10 cellular contexts compared by ENCODE assay signal in the genomic region with DNA sequence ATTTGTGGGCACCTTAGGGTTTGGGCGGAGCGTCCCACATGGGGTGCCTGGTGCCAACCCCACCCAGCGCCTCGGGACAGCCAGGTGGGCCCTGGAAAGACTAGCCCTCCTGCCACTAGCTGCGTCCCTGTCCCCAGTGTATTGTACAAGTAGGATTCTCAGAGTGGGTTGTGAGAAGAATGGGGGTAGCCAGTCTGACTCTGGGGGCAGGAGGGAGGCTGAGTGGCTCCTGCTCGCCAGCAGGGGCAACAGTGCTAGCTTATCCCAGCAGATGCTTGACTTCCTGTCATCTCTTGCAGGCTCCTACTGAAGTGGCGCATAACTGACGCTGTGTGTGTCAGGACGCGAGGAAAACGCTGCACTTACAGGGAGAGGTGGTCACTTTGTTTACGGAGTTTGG. TPM values are rescaled to one million over a fixed set of nuclear protein-coding genes. Genes with fewer than 3 reads are reported as not detected.
DNase-seq lines count a peak whose midpoint lies in the region; ATAC-seq and TF ChIP-seq lines count a peak whose summit lies in the region.
"Had no signal": no experiment of that assay in that cellular context is flagged by ENCODE, and none has a peak within 500 bp of the region (broad histone marks: within the 10 kb centered on the region; RNA-seq: fewer than 3 reads in every experiment).

No MANE protein-coding gene starts in this region.

- no peak overlapping the region for H3K9ac ChIP-seq in neural progenitor cell

- H3K4me1 Mint-ChIP-seq in chondrocyte (ENCODE audit: low read depth) (no peaks in the 10 kb centered on the region), neural progenitor cell (no peaks in the 10 kb centered on the region)

- H3K4me2 ChIP-seq in DOHH2 (ENCODE audit: low read length) (no peak overlapping the region), neural progenitor cell (no peak overlapping the region)

- H3K27me3 ChIP-seq in DOHH2 (ENCODE audit: control insufficient read depth, low read length), result no peaks in the 10 kb centered on the region
- H3K27me3 ChIP-seq in neural progenitor cell, result no peaks in the 10 kb centered on the region
- H3K27me3 ChIP-seq in effector memory CD4-positive, alpha-beta T cell (replicated peaks; ENCODE audit: control insufficient read depth, insufficient read depth, low read length, poor library complexity, severe bottlenecking), result no peaks in the 10 kb centered on the region

- H3K27ac ChIP-seq in DOHH2 (ENCODE audit: low read depth, low read length) (no peak overlapping the region), neural progenitor cell (no peak overlapping the region)
- H3K27ac ChIP-seq in effector memory CD4-positive, alpha-beta T cell (ENCODE audit: insufficient read depth, low read length, poor library complexity, severe bottlenecking), result no peak overlapping the region

- H2AFZ ChIP-seq in neural progenitor cell (replicated peaks), result no peak overlapping the region

- TF ChIP-seq CTCF in DOHH2 (IDR thresholded peaks at IDR 0.05; ENCODE audit: low read depth, low read length, poor library complexity, severe bottlenecking) (peak; percentile 32), chondrocyte (IDR thresholded peaks at IDR 0.05) (peak; percentile 28), neural progenitor cell (IDR thresholded peaks at IDR 0.05) (peak; percentile 4)

- DNase-seq in Kasumi-1 (lab: John Stamatoyannopoulos, UW) (peak; percentile 60), chondrocyte (ENCODE audit: low spot score) (no peak), neural progenitor cell (ENCODE audit: low spot score) (no peak), SHP77 treated with DMSO at 0.1 percent for 48 hours (lab: John Stamatoyannopoulos, UW) (no peak), putamen (ENCODE audit: low spot score) (no peak)
- no peak for DNase-seq in effector memory CD4-positive, alpha-beta T cell
- DNase-seq: activated T-cell treated with anti-CD3 and anti-CD28 coated beads, Interleukin-2, amount 50 U/mL, for 1 hour; stimulated activated CD4-positive, alpha-beta T cell treated with anti-CD3 and anti-CD28 coated beads, Interleukin-1b, Interleukin-23, amount 100 ng/mL, for 48 hours had no signal

- H3K79me2 ChIP-seq in DOHH2 (ENCODE audit: control insufficient read depth, low read length) (peaks cover 59% of the 10 kb centered on the region), neural progenitor cell (ENCODE audit: low read depth) (peaks cover 20% of the 10 kb centered on the region)

- H3K36me3 Mint-ChIP-seq in chondrocyte (ENCODE audit: low read depth) (peaks cover 54% of the 10 kb centered on the region), neural progenitor cell (peaks cover 45% of the 10 kb centered on the region)

- peaks cover 26% of the 10 kb centered on the region for H3K4me1 ChIP-seq in DOHH2 (ENCODE audit: control insufficient read depth, low read length)
- no peaks in the 10 kb centered on the region for H3K4me1 ChIP-seq in neural progenitor cell
- H3K4me1 ChIP-seq in effector memory CD4-positive, alpha-beta T cell (ENCODE audit: control insufficient read depth, insufficient read depth, low read length, poor library complexity, severe bottlenecking), result no peaks in the 10 kb centered on the region

- H3K27me3 Mint-ChIP-seq in chondrocyte (ENCODE audit: low read depth), result no peaks in the 10 kb centered on the region
- H3K27me3 Mint-ChIP-seq in neural progenitor cell (ENCODE audit: insufficient read depth, low read depth), result peaks cover 8% of the 10 kb centered on the region

- no peaks in the 10 kb centered on the region for H3K9me2 ChIP-seq in DOHH2 (replicated peaks; ENCODE audit: control insufficient read depth, low read length)

- H3K9me3 Mint-ChIP-seq in chondrocyte (ENCODE audit: low read depth) (no peaks in the 10 kb centered on the region), neural progenitor cell (no peaks in the 10 kb centered on the region)

- H3K4me3 ChIP-seq in DOHH2 (ENCODE audit: low read length) (no peak overlapping the region), neural progenitor cell (no peak overlapping the region)
- no peak overlapping the region for H3K4me3 ChIP-seq in effector memory CD4-positive, alpha-beta T cell (ENCODE audit: insufficient read depth, low read depth, low read length, poor library complexity, severe bottlenecking)

- H3K36me3 ChIP-seq in DOHH2 (ENCODE audit: control insufficient read depth, low read length) (peaks cover 96% of the 10 kb centered on the region), neural progenitor cell (peaks cover 5% of the 10 kb centered on the region)
- peaks cover 94% of the 10 kb centered on the region for H3K36me3 ChIP-seq in effector memory CD4-positive, alpha-beta T cell (ENCODE audit: control insufficient read depth, insufficient read depth, low read length)

- H3K27ac Mint-ChIP-seq in chondrocyte (ENCODE audit: unreplicated experiment), result peak overlapping the region; percentile 51
- no peak overlapping the region for H3K27ac Mint-ChIP-seq in neural progenitor cell

- H4K20me1 ChIP-seq in DOHH2 (ENCODE audit: control insufficient read depth, insufficient read depth, low read depth, low read length) (peaks cover 6% of the 10 kb centered on the region; the same call in 1 of the 2 replicates), neural progenitor cell (ENCODE audit: low read depth) (peaks cover 90% of the 10 kb centered on the region)

- H3K9me3 ChIP-seq in DOHH2 (ENCODE audit: control insufficient read depth, insufficient read depth, low read length), result no peaks in the 10 kb centered on the region
- no peaks in the 10 kb centered on the region for H3K9me3 ChIP-seq in neural progenitor cell (ENCODE audit: low read depth)
- no peaks in the 10 kb centered on the region for H3K9me3 ChIP-seq in effector memory CD4-positive, alpha-beta T cell (ENCODE audit: control insufficient read depth, low read length)

- H3K4me3 Mint-ChIP-seq in chondrocyte (ENCODE audit: unreplicated experiment) (no peak overlapping the region), neural progenitor cell (no peak overlapping the region)

- no peak for ATAC-seq in HG02642 (IDR thresholded peaks at IDR 0.05; ENCODE audit: poor library complexity, unreplicated experiment)

- H3F3A ChIP-seq in DOHH2 (ENCODE audit: control insufficient read depth, insufficient read depth) (peaks cover 41% of the 10 kb centered on the region), neural progenitor cell (ENCODE audit: low read depth) (peaks cover 52% of the 10 kb centered on the region)

RNA-seq across cellular contexts. Expression of a gene that starts 9.3 kb away (rescaled TPM):
- total RNA-seq in chondrocyte, result 218 to 238 TPM (median 226 TPM) in 3 replicates
- total RNA-seq in neural progenitor cell (ENCODE audit: low replicate concordance), result 237 and 310 TPM in 2 replicates

RNA-seq across cellular contexts. Expression of a gene that starts 9.7 kb away (rescaled TPM):
- total RNA-seq in chondrocyte (13.3 to 14.8 TPM (median 13.4 TPM) in 3 replicates), neural progenitor cell (ENCODE audit: low replicate concordance) (25.5 and 26.1 TPM in 2 replicates)

RNA-seq across cellular contexts. Expression of a gene that starts 11.6 kb away (rescaled TPM):
- total RNA-seq in chondrocyte (37.3 to 51.9 TPM (median 48.6 TPM) in 3 replicates), neural progenitor cell (ENCODE audit: low replicate concordance) (52.6 and 82.1 TPM in 2 replicates)

RNA-seq across cellular contexts. Expression of a gene that starts 49.0 kb away (rescaled TPM):
- total RNA-seq in chondrocyte (22.3 to 28.3 TPM (median 22.6 TPM) in 3 replicates), neural progenitor cell (ENCODE audit: low replicate concordance) (16.2 and 19.2 TPM in 2 replicates)

Comparison
In these comparisons a context has a peak if more than half of its experiments do, and no peak if none do; other contexts are left out.
1. DNase-seq: peak in Kasumi-1 (2 of 2); none in chondrocyte (single experiment), neural progenitor cell (single experiment), effector memory CD4-positive, alpha-beta T cell (0 of 3), SHP77 treated with DMSO at 0.1 percent for 48 hours (single experiment) and putamen (single experiment).
2. Peak in every context shown above with its lines, with median percentiles within 50 percentile points of each other: CTCF ChIP-seq.